ENCODE assay signal across 8 cellular contexts in genomic region chrX:40996886-40997530, GRCh38.
A peak's percentile ranks its signal among the peaks of the same experiment; 100 is the strongest.
DNase-seq lines count a peak whose midpoint lies in the region; ATAC-seq, FAIRE-seq and TF ChIP-seq lines count a peak whose summit lies in the region.

No MANE protein-coding gene starts in this region.

- CTCF ChIA-PET in K562 (lab: Yijun Ruan, JAX; ENCODE audit: low intra/inter-chr PET ratio), result no interaction called here

- H3K36me3 ChIP-seq in K562 (ENCODE audit: control insufficient read depth, insufficient read depth, low read length), result no peaks in the 10 kb centered on the region

- H3K4me2 ChIP-seq in K562 (ENCODE audit: insufficient read depth, low read length), result peak overlapping the region; percentile 71

- H3K9ac ChIP-seq in K562 (ENCODE audit: insufficient read depth in 1 of 2, low read depth in 2 of 2, low read length in 2 of 2), result peak overlapping the region in 1 of 2 experiments; percentile 66; a peak in 3 of 4 replicates

- TF ChIP-seq RAD21 in K562 (CRISPR knock-in tag; conservative IDR thresholded peaks at IDR 0.05 in 1 of 2, IDR thresholded peaks at IDR 0.05 in 1 of 2), result no peak

- H3K9me1 ChIP-seq in K562 (ENCODE audit: control insufficient read depth, insufficient read depth, low read length), result no peaks in the 10 kb centered on the region

- peak; percentile 72 for ATAC-seq in GM18511 (IDR thresholded peaks at IDR 0.05; ENCODE audit: unreplicated experiment)
- peak; percentile 98 for ATAC-seq in K562
- ATAC-seq in left lobe of liver, result peak; percentile 32

- FAIRE-seq in K562 (lab: Jason Lieb, UNC), result peak; percentile 85

- no peak for TF ChIP-seq CTCF in K562 (IDR thresholded peaks at IDR 0.05 in 2 of 3, conservative IDR thresholded peaks at IDR 0.05 in 1 of 3; ENCODE audit: insufficient read depth in 2 of 3, low read depth in 1 of 3, low read length in 3 of 3)

- in situ Hi-C loops in K562 (cut with MboI), result no loop called here

- H3K9me3 ChIP-seq in K562 (replicated peaks; ENCODE audit: control insufficient read depth, insufficient read depth, low read depth, low read length), result no peaks in the 10 kb centered on the region

- H4K20me1 ChIP-seq in K562 (replicated peaks; ENCODE audit: control insufficient read depth, insufficient read depth, low read length), result no peaks in the 10 kb centered on the region

- H3K27ac ChIP-seq in K562 (ENCODE audit: extremely low read depth, low read depth, low read length), result peak overlapping the region; percentile 17

- H3K27me3 ChIP-seq in K562 (ENCODE audit: control insufficient read depth in 2 of 2, insufficient read depth in 2 of 2, low read length in 2 of 2), result no peaks in the 10 kb centered on the region

- WGBS in K562 (ENCODE audit: insufficient coverage, low coverage, missing lambda C conversion rate), result 0% methylated on average over 3 of the region's 3 CpGs

- POLR2A ChIA-PET in K562 (lab: Yijun Ruan, JAX), result interaction anchor here (0.6 to 1.2 kb wide), 3 partner anchors 11 to 55 kb away, joined by 3 to 5 read pairs (median 4); no protein-coding TSS in a partner anchor

- intact Hi-C loops in K562 (cut with micrococcal nuclease), result no loop called here

- DNase-seq in NCI-H2171 (lab: John Stamatoyannopoulos, UW), result peak; percentile 4
- DNase-seq in K562 (ENCODE audit: extremely low read depth in 1 of 4, low spot score in 3 of 4), result peak; percentile 41 to 73 (median 52)
- no peak for DNase-seq in left lobe of liver (ENCODE audit: low spot score)
- no peak for DNase-seq in ureter (ENCODE audit: low spot score)
- DNase-seq in RPMI8226, result no peak
- DNase-seq in NCI-H1092 treated with DMSO at 0.1 percent for 48 hours (lab: John Stamatoyannopoulos, UW), result no peak
- DNase-seq in activated CD4-positive, CD25-positive, alpha-beta regulatory T cell treated with anti-CD3 and anti-CD28 coated beads, Interleukin-2, amount 50 U/mL, for 72 hours, result no peak

- H3K4me3 ChIP-seq in K562, result 0 out of 2 replicates have a peak overlapping the region, but pooled peaks have one; percentile 4

- peak overlapping the region; percentile 100 for H2AFZ ChIP-seq in K562 (ENCODE audit: low read depth, low read length)

- TF ChIP-seq EP300 in K562 (IDR thresholded peaks at IDR 0.05; ENCODE audit: low read length), result no peak

- H3K79me2 ChIP-seq in K562 (ENCODE audit: control insufficient read depth, insufficient read depth, low read length), result no peaks in the 10 kb centered on the region

- H3K4me1 ChIP-seq in K562 (replicated peaks in 1 of 2; ENCODE audit: control insufficient read depth in 2 of 2, insufficient read depth in 2 of 2, low read length in 2 of 2), result peaks cover 5 to 7% of the 10 kb centered on the region in 2 experiments; a peak in 3 of 5 replicates

- TF ChIP-seq POLR2A in K562 (conservative IDR thresholded peaks at IDR 0.05), result 0 out of 2 replicates have a peak, but pooled peaks have one; percentile 16

- BruUV-seq in K562 (replicated peaks; lab: Mats Ljungman, UMichigan), result no TSS peak

TF ChIP-seq in K562, 482 proteins besides CTCF, POLR2A, EP300 and RAD21 (continues in another document):
- TF ChIP-seq GATAD2A (IDR thresholded peaks at IDR 0.05), result no peak
- 0 out of 2 replicates have a peak, but pooled peaks have one; percentile 25 for TF ChIP-seq NR2C1 (IDR thresholded peaks at IDR 0.05)
- no peak for TF ChIP-seq NR2C1 (tag; IDR thresholded peaks at IDR 0.05)
- TF ChIP-seq SAFB (IDR thresholded peaks at IDR 0.05; ENCODE audit: borderline replicate concordance, low read depth, low read length), result no peak
- peak; percentile 39; the same call in 1 of the 2 replicates for TF ChIP-seq MBD2 (IDR thresholded peaks at IDR 0.05; ENCODE audit: borderline replicate concordance, low read depth)
- peak in 1 of 2 experiments; percentile 47; a peak in 1 of 3 replicates for TF ChIP-seq CBX3 (IDR thresholded peaks at IDR 0.05; ENCODE audit: borderline replicate concordance in 1 of 2, low read length in 2 of 2)
- no peak for TF ChIP-seq RCOR1 (IDR thresholded peaks at IDR 0.05; ENCODE audit: borderline replicate concordance in 1 of 2, low read depth in 2 of 2, low read length in 2 of 2)
- peak; percentile 66 for TF ChIP-seq JUND (IDR thresholded peaks at IDR 0.05; ENCODE audit: borderline replicate concordance, low read depth, low read length)
- TF ChIP-seq JUND (tag; IDR thresholded peaks at IDR 0.05; ENCODE audit: borderline replicate concordance, low read depth, low read length), result no peak
- TF ChIP-seq CHD4 (IDR thresholded peaks at IDR 0.05; ENCODE audit: insufficient read depth, insufficient replicate concordance, low read depth, low read length, poor library complexity, severe bottlenecking), result no peak
- TF ChIP-seq U2AF1 (optimal IDR thresholded peaks at IDR 0.05; ENCODE audit: low read depth, low read length), result no peak
- peak; percentile 89 for TF ChIP-seq USF2 (CRISPR knock-in tag; IDR thresholded peaks at IDR 0.05)
- TF ChIP-seq CC2D1A (IDR thresholded peaks at IDR 0.05), result no peak
- no peak for TF ChIP-seq ZBTB1 (CRISPR knock-in tag; IDR thresholded peaks at IDR 0.05; ENCODE audit: borderline replicate concordance, low read depth)
- no peak for TF ChIP-seq TGIF2 (CRISPR knock-in tag; IDR thresholded peaks at IDR 0.05)
- TF ChIP-seq ZBED1 (IDR thresholded peaks at IDR 0.05), result no peak
- TF ChIP-seq ZNF592 (IDR thresholded peaks at IDR 0.05), result 0 out of 2 replicates have a peak, but pooled peaks have one; percentile 18
- no peak for TF ChIP-seq SMC3 (conservative IDR thresholded peaks at IDR 0.05; ENCODE audit: insufficient read depth, low read depth, low read length)
- no peak for TF ChIP-seq CREBBP (IDR thresholded peaks at IDR 0.05; ENCODE audit: low read depth, low read length)
- peak; percentile 99 for TF ChIP-seq PRDM10 (IDR thresholded peaks at IDR 0.05; ENCODE audit: partially characterized antibody)
- TF ChIP-seq FOXK2 (conservative IDR thresholded peaks at IDR 0.05 in 1 of 2, IDR thresholded peaks at IDR 0.05 in 1 of 2; ENCODE audit: low read depth in 2 of 2), result peak in 1 of 2 experiments; percentile 98; a peak in 2 of 4 replicates

Comparison
In these comparisons a context has a peak if more than half of its experiments do, and no peak if none do; other contexts are left out.
1. ATAC-seq: peak in every context shown above with its lines; median percentile 98 in K562; 72 in GM18511; 32 in left lobe of liver.
2. DNase-seq: peak in NCI-H2171 (single experiment) and K562 (4 of 4); none in left lobe of liver (single experiment), ureter (single experiment), RPMI8226 (single experiment), NCI-H1092 treated with DMSO at 0.1 percent for 48 hours (single experiment) and activated CD4-positive, CD25-positive, alpha-beta regulatory T cell treated with anti-CD3 and anti-CD28 coated beads, Interleukin-2, amount 50 U/mL, for 72 hours (single experiment).